8 cellular contexts compared by ENCODE assay signal in genomic region chr2:230411484-230412368, GRCh38. TPM values are rescaled to one million over a fixed set of nuclear protein-coding genes. Genes with fewer than 3 reads are reported as not detected.
DNase-seq lines count a peak whose midpoint lies in the region; ATAC-seq and TF ChIP-seq lines count a peak whose summit lies in the region.

No MANE protein-coding gene starts in this region.

- H3K27me3 ChIP-seq in BE2C (peaks cover 8% of the 10 kb centered on the region), muscle layer of colon (ENCODE audit: control insufficient read depth in 1 of 2, insufficient read depth in 2 of 2, low read length in 2 of 2) (no peaks in the 10 kb centered on the region)

- no peak for TF ChIP-seq CTCF in BE2C (IDR thresholded peaks at IDR 0.05; ENCODE audit: low read depth, low read length)

- no peaks in the 10 kb centered on the region for H3K27me3 Mint-ChIP-seq in activated T-cell treated with anti-CD3 and anti-CD28 coated beads, Interleukin-2, amount 50 U/mL, for 24 hours
- H3K27me3 Mint-ChIP-seq in stimulated activated naive CD8-positive, alpha-beta T cell treated with anti-CD3 and anti-CD28 coated beads, Interleukin-15, Interleukin-2, amounts not matched to agents 100 ng/mL and 50 ng/mL, for 24 hours = no peaks in the 10 kb centered on the region

- H3K4me3 ChIP-seq in BE2C (ENCODE audit: low read depth, low read length) (peak overlapping the region; percentile 71), muscle layer of colon (ENCODE audit: low read depth in 1 of 2, low read length in 2 of 2) (peak overlapping the region; percentile 78 to 88)

- peak overlapping the region; percentile 94 for H3K27ac ChIP-seq in muscle layer of colon (ENCODE audit: low read depth, low read length)

- H3K36me3 Mint-ChIP-seq in activated T-cell treated with anti-CD3 and anti-CD28 coated beads, Interleukin-2, amount 50 U/mL, for 24 hours (ENCODE audit: low read depth) = peaks cover 17% of the 10 kb centered on the region
- H3K36me3 Mint-ChIP-seq in stimulated activated naive CD8-positive, alpha-beta T cell treated with anti-CD3 and anti-CD28 coated beads, Interleukin-15, Interleukin-2, amounts not matched to agents 100 ng/mL and 50 ng/mL, for 24 hours (ENCODE audit: low read depth) = peaks cover 8% of the 10 kb centered on the region

- no peaks in the 10 kb centered on the region for H3K9me3 Mint-ChIP-seq in activated T-cell treated with anti-CD3 and anti-CD28 coated beads, Interleukin-2, amount 50 U/mL, for 24 hours
- H3K9me3 Mint-ChIP-seq in stimulated activated naive CD8-positive, alpha-beta T cell treated with anti-CD3 and anti-CD28 coated beads, Interleukin-15, Interleukin-2, amounts not matched to agents 100 ng/mL and 50 ng/mL, for 24 hours = no peaks in the 10 kb centered on the region

- H3K4me3 Mint-ChIP-seq in activated T-cell treated with anti-CD3 and anti-CD28 coated beads, Interleukin-2, amount 50 U/mL, for 24 hours = peak overlapping the region; percentile 90
- peak overlapping the region; percentile 96 for H3K4me3 Mint-ChIP-seq in stimulated activated naive CD8-positive, alpha-beta T cell treated with anti-CD3 and anti-CD28 coated beads, Interleukin-15, Interleukin-2, amounts not matched to agents 100 ng/mL and 50 ng/mL, for 24 hours

- H3K4me1 ChIP-seq in BE2C (no peaks in the 10 kb centered on the region), muscle layer of colon (ENCODE audit: insufficient read depth, low read length) (peaks cover 29% of the 10 kb centered on the region)

- ATAC-seq in GM18907 (IDR thresholded peaks at IDR 0.05; ENCODE audit: unreplicated experiment) (peak; percentile 53), HG03097 (IDR thresholded peaks at IDR 0.05; ENCODE audit: low FRiP score, unreplicated experiment) (peak; percentile 41), esophagus mucosa (peak; percentile 69)

- H3K36me3 ChIP-seq in BE2C (no peaks in the 10 kb centered on the region), muscle layer of colon (ENCODE audit: insufficient read depth, low read length) (no peaks in the 10 kb centered on the region)

- H3K9ac ChIP-seq in muscle layer of colon (ENCODE audit: low read length) = peak overlapping the region; percentile 92

- peaks cover 76% of the 10 kb centered on the region for H3K4me1 Mint-ChIP-seq in activated T-cell treated with anti-CD3 and anti-CD28 coated beads, Interleukin-2, amount 50 U/mL, for 24 hours (ENCODE audit: low read depth)
- peaks cover 71% of the 10 kb centered on the region for H3K4me1 Mint-ChIP-seq in stimulated activated naive CD8-positive, alpha-beta T cell treated with anti-CD3 and anti-CD28 coated beads, Interleukin-15, Interleukin-2, amounts not matched to agents 100 ng/mL and 50 ng/mL, for 24 hours (ENCODE audit: low read depth)

- DNase-seq in BE2C = peak; percentile 50
- DNase-seq in NOMO-1 treated with DMSO at 0.1 percent for 48 hours (lab: John Stamatoyannopoulos, UW; ENCODE audit: unreplicated experiment) = peak; percentile 72
- DNase-seq in activated T-cell treated with anti-CD3 and anti-CD28 coated beads, Interleukin-2, amount 50 U/mL, for 24 hours = peak; percentile 78

- peak overlapping the region; percentile 97 for H3K27ac Mint-ChIP-seq in activated T-cell treated with anti-CD3 and anti-CD28 coated beads, Interleukin-2, amount 50 U/mL, for 24 hours
- peak overlapping the region; percentile 98 for H3K27ac Mint-ChIP-seq in stimulated activated naive CD8-positive, alpha-beta T cell treated with anti-CD3 and anti-CD28 coated beads, Interleukin-15, Interleukin-2, amounts not matched to agents 100 ng/mL and 50 ng/mL, for 24 hours

- H3K9me3 ChIP-seq in BE2C (no peaks in the 10 kb centered on the region), muscle layer of colon (ENCODE audit: low read length) (no peaks in the 10 kb centered on the region)

RNA-seq across cellular contexts. Expression of gene SP100, which starts 4.3 kb away (rescaled TPM):
- polyA plus RNA-seq in BE2C (2012; ENCODE audit: insufficient read depth, insufficient read length, low read depth) = 0.79 TPM
- total RNA-seq in esophagus mucosa = 38.5 TPM

Comparison
In these comparisons a context has a peak if more than half of its experiments do, and no peak if none do; other contexts are left out.
1. Peak in every context shown above with its lines: DNase-seq, ATAC-seq, H3K4me3 ChIP-seq and H3K27ac ChIP-seq.